In genomic region chr6:107114872-107115694, GRCh38 we compare ENCODE assay signal across 1 cellular context.
TF ChIP-seq lines count a peak whose summit lies in the region.

TSS of gene BEND3 (minus strand) at chr6:107115515. CDS start at chr6:107099285, 16,230 bp downstream.

TF ChIP-seq in SK-N-SH, 30 proteins besides CTCF, POLR2A, EP300 and RAD21 (continued from another document):
- TF ChIP-seq CHD2 (IDR thresholded peaks at IDR 0.05; ENCODE audit: low read length, partially characterized antibody) (peak; percentile 68), SMC3 (IDR thresholded peaks at IDR 0.05; ENCODE audit: low read depth, low read length) (no peak), EZH2phosphoT487 (IDR thresholded peaks at IDR 0.05; ENCODE audit: borderline replicate concordance, low read depth) (no peak), FOSL2 (IDR thresholded peaks at IDR 0.05; ENCODE audit: borderline replicate concordance, low read depth) (no peak)
TF ChIP-seq in SK-N-SH: peak in this region for 1.
